In the genomic region with DNA sequence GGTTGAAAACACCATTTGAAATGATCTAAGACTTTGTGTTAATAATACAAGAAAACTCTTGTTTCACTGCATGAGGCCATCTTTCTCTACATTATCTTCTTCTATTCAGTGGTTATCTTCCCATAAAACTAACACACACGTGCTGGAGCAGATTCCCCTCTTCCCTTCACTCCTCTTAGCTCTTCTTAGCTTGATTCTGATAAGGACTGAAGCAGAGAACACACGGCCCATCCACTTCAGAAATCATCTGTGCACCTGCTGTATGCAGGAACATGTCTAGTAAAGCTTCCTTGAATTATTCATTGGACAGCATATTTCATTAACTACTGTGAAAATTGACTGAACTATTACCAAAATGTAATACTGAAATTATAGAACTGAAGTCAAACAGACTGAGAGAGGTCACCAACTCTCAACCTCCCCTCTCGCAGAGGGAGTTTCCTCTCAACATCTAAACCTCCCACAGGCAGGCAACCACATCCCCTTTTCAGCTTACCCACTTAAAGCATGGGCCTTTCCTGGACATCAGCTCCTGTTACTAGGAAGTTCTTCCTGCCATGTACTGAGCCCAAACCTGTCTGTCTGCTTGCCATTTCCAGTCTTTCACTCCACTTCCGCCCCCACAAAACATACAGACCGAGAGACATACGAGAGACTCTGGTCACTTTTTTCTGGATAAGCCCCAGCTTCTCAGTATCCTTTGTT, we compare ENCODE assay signal across 8 cellular contexts.
DNase-seq lines count a peak whose midpoint lies in the region; ATAC-seq and TF ChIP-seq lines count a peak whose summit lies in the region.

No MANE protein-coding gene starts in this region.

- H3K4me3 Mint-ChIP-seq in CD4-positive, alpha-beta T cell = peak overlapping the region; percentile 61
- peak overlapping the region; percentile 1 for H3K4me3 Mint-ChIP-seq in activated T-cell treated with anti-CD3 and anti-CD28 coated beads, Interleukin-2, amount 50 U/mL, for 24 hours
- peak overlapping the region; percentile 46 for H3K4me3 Mint-ChIP-seq in stimulated activated effector memory CD8-positive, alpha-beta T cell treated with anti-CD3 and anti-CD28 coated beads, Interleukin-12 subunit alpha, Interleukin-12 subunit beta, amount 100 ng/mL, for 72 hours

- peak in 2 of 10 experiments; percentile 9 to 30 for DNase-seq in CD4-positive, alpha-beta T cell
- no peak for DNase-seq in activated T-cell treated with anti-CD3 and anti-CD28 coated beads, Interleukin-2, amount 50 U/mL, for 24 hours
- peak; percentile 18 to 82 for DNase-seq in stimulated activated effector memory CD8-positive, alpha-beta T cell treated with anti-CD3 and anti-CD28 coated beads, Interleukin-12 subunit alpha, Interleukin-12 subunit beta, amount 100 ng/mL, for 72 hours (ENCODE audit: low spot score in 2 of 2)
- no peak for DNase-seq in foreskin fibroblast
- DNase-seq in BE2C = no peak
- DNase-seq in NCI-H1105 (lab: John Stamatoyannopoulos, UW) = no peak

- no peak for TF ChIP-seq CTCF in CD4-positive, alpha-beta T cell (IDR thresholded peaks at IDR 0.05)
- TF ChIP-seq CTCF in foreskin fibroblast (IDR thresholded peaks at IDR 0.05; ENCODE audit: low read depth, low read length) (no peak), BE2C (IDR thresholded peaks at IDR 0.05; ENCODE audit: low read depth, low read length) (no peak)

- H3K27me3 ChIP-seq in CD4-positive, alpha-beta T cell (ENCODE audit: control insufficient read depth, insufficient read depth, low read length) = no peaks in the 10 kb centered on the region
- H3K27me3 ChIP-seq in BE2C = no peaks in the 10 kb centered on the region

- no peaks in the 10 kb centered on the region for H3K27me3 Mint-ChIP-seq in CD4-positive, alpha-beta T cell
- no peaks in the 10 kb centered on the region for H3K27me3 Mint-ChIP-seq in activated T-cell treated with anti-CD3 and anti-CD28 coated beads, Interleukin-2, amount 50 U/mL, for 24 hours

- CTCF ChIA-PET in CD4-positive, alpha-beta T cell (lab: Charles Lee) = interaction anchor here (0.5 to 1.1 kb wide), 3 partner anchors 9 to 513 kb away, joined by 3 to 4 read pairs (median 3); no protein-coding TSS in a partner anchor

- H3K4me3 ChIP-seq in foreskin fibroblast (ENCODE audit: low read depth in 1 of 2, low read length in 2 of 2) = no peak overlapping the region
- no peak overlapping the region for H3K4me3 ChIP-seq in BE2C (ENCODE audit: low read depth, low read length)

- peak overlapping the region; percentile 84 for H3K27ac Mint-ChIP-seq in CD4-positive, alpha-beta T cell
- H3K27ac Mint-ChIP-seq in activated T-cell treated with anti-CD3 and anti-CD28 coated beads, Interleukin-2, amount 50 U/mL, for 24 hours = peak overlapping the region; percentile 70
- H3K27ac Mint-ChIP-seq in stimulated activated effector memory CD8-positive, alpha-beta T cell treated with anti-CD3 and anti-CD28 coated beads, Interleukin-12 subunit alpha, Interleukin-12 subunit beta, amount 100 ng/mL, for 72 hours = peak overlapping the region; percentile 72

- no peaks in the 10 kb centered on the region for H3K9me3 ChIP-seq in CD4-positive, alpha-beta T cell (ENCODE audit: control insufficient read depth, low read length)
- H3K9me3 ChIP-seq in BE2C = no peaks in the 10 kb centered on the region

- peak; percentile 75 for ATAC-seq in CD4-positive, alpha-beta T cell (ENCODE audit: poor library complexity)
- ATAC-seq in GM19438 (IDR thresholded peaks at IDR 0.05; ENCODE audit: low read depth, unreplicated experiment) (peak; percentile 95), HG03439 (IDR thresholded peaks at IDR 0.05; ENCODE audit: unreplicated experiment) (peak; percentile 93)
- ATAC-seq in stimulated activated effector memory CD8-positive, alpha-beta T cell treated with anti-CD3 and anti-CD28 coated beads, Interleukin-12 subunit alpha, Interleukin-12 subunit beta, amount 100 ng/mL, for 72 hours = peak; percentile 93

- H3K36me3 Mint-ChIP-seq in CD4-positive, alpha-beta T cell (ENCODE audit: low read depth) = no peaks in the 10 kb centered on the region
- no peaks in the 10 kb centered on the region for H3K36me3 Mint-ChIP-seq in activated T-cell treated with anti-CD3 and anti-CD28 coated beads, Interleukin-2, amount 50 U/mL, for 24 hours (ENCODE audit: low read depth)
- H3K36me3 Mint-ChIP-seq in stimulated activated effector memory CD8-positive, alpha-beta T cell treated with anti-CD3 and anti-CD28 coated beads, Interleukin-12 subunit alpha, Interleukin-12 subunit beta, amount 100 ng/mL, for 72 hours = peaks cover 5% of the 10 kb centered on the region

- intact Hi-C loops in CD4-positive, alpha-beta T cell (cut with DNase I, micrococcal nuclease) = loop anchor here in 1 of 2 experiments (2.0 to 5.0 kb wide), 2 partner anchors 66 to 215 kb away; no protein-coding TSS in a partner anchor

- POLR2A ChIA-PET in CD4-positive, alpha-beta T cell (lab: Charles Lee) = interaction anchor here (0.6 to 2.6 kb wide), 3 partner anchors 9 to 65 kb away, joined by 3 to 26 read pairs (median 8); no protein-coding TSS in a partner anchor

- H3K4me1 ChIP-seq in BE2C = no peaks in the 10 kb centered on the region; the same call in 1 of the 2 replicates

- no peak overlapping the region for H3K27ac ChIP-seq in CD4-positive, alpha-beta T cell (ENCODE audit: low read depth, low read length)

- H3K36me3 ChIP-seq in BE2C = no peaks in the 10 kb centered on the region

- no peaks in the 10 kb centered on the region for H3K9me3 Mint-ChIP-seq in CD4-positive, alpha-beta T cell
- no peaks in the 10 kb centered on the region for H3K9me3 Mint-ChIP-seq in activated T-cell treated with anti-CD3 and anti-CD28 coated beads, Interleukin-2, amount 50 U/mL, for 24 hours
- no peaks in the 10 kb centered on the region for H3K9me3 Mint-ChIP-seq in stimulated activated effector memory CD8-positive, alpha-beta T cell treated with anti-CD3 and anti-CD28 coated beads, Interleukin-12 subunit alpha, Interleukin-12 subunit beta, amount 100 ng/mL, for 72 hours

- H3K4me1 Mint-ChIP-seq in CD4-positive, alpha-beta T cell (ENCODE audit: low read depth) = peaks cover 22% of the 10 kb centered on the region
- H3K4me1 Mint-ChIP-seq in activated T-cell treated with anti-CD3 and anti-CD28 coated beads, Interleukin-2, amount 50 U/mL, for 24 hours (ENCODE audit: low read depth) = peaks cover 23% of the 10 kb centered on the region
- H3K4me1 Mint-ChIP-seq in stimulated activated effector memory CD8-positive, alpha-beta T cell treated with anti-CD3 and anti-CD28 coated beads, Interleukin-12 subunit alpha, Interleukin-12 subunit beta, amount 100 ng/mL, for 72 hours = peaks cover 24% of the 10 kb centered on the region

Comparison
In these comparisons a context has a peak if more than half of its experiments do, and no peak if none do; other contexts are left out.
1. DNase-seq: peak in stimulated activated effector memory CD8-positive, alpha-beta T cell treated with anti-CD3 and anti-CD28 coated beads, Interleukin-12 subunit alpha, Interleukin-12 subunit beta, amount 100 ng/mL, for 72 hours (2 of 2); none in activated T-cell treated with anti-CD3 and anti-CD28 coated beads, Interleukin-2, amount 50 U/mL, for 24 hours (single experiment), foreskin fibroblast (0 of 2), BE2C (single experiment) and NCI-H1105 (single experiment).
2. H3K4me3 Mint-ChIP-seq: peak in every context shown above with its lines; median percentile 61 in CD4-positive, alpha-beta T cell; 46 in stimulated activated effector memory CD8-positive, alpha-beta T cell treated with anti-CD3 and anti-CD28 coated beads, Interleukin-12 subunit alpha, Interleukin-12 subunit beta, amount 100 ng/mL, for 72 hours; 1 in activated T-cell treated with anti-CD3 and anti-CD28 coated beads, Interleukin-2, amount 50 U/mL, for 24 hours.
3. Peak in every context shown above with its lines, with median percentiles within 50 percentile points of each other: ATAC-seq and H3K27ac Mint-ChIP-seq.